18 cellular contexts compared by ENCODE assay signal in genomic region chrX:77448170-77448569, GRCh38. TPM values are rescaled to one million over a fixed set of nuclear protein-coding genes. Genes with fewer than 3 reads are reported as not detected.
A peak's percentile ranks its signal among the peaks of the same experiment; 100 is the strongest.
DNase-seq lines count a peak whose midpoint lies in the region; ATAC-seq and TF ChIP-seq lines count a peak whose summit lies in the region.
"Had no signal": no experiment of that assay in that cellular context is flagged by ENCODE, and none has a peak within 500 bp of the region (broad histone marks: within the 10 kb centered on the region; RNA-seq: fewer than 3 reads in every experiment).

No MANE protein-coding gene starts in this region.

- peaks cover 3% of the 10 kb centered on the region for H3K4me1 ChIP-seq in iPS DF 6.9 (ENCODE audit: control insufficient read depth, insufficient read depth, low read length)
- H3K4me1 ChIP-seq in trophoblast cell (ENCODE audit: control insufficient read depth in 1 of 2, insufficient read depth in 2 of 2, low read length in 2 of 2): peaks cover 8 to 9% of the 10 kb centered on the region in 2 experiments
- H3K4me1 ChIP-seq in SJCRH30: peaks cover 12% of the 10 kb centered on the region

- no peak overlapping the region for H2AK5ac ChIP-seq in trophoblast cell (ENCODE audit: low read length)

- H3K79me2 ChIP-seq in trophoblast cell (ENCODE audit: control insufficient read depth, insufficient read depth, low read length, poor library complexity): no peaks in the 10 kb centered on the region

- H3K4me3 ChIP-seq in iPS DF 6.9 (ENCODE audit: low read length) (peak overlapping the region; percentile 61; the same call in 1 of the 2 replicates), trophoblast cell (ENCODE audit: low read depth, low read length) (no peak overlapping the region), SJCRH30 (no peak overlapping the region)

- no peak for TF ChIP-seq CTCF in GM20000 (IDR thresholded peaks at IDR 0.05; ENCODE audit: extremely low read depth, missing control alignments)

- no peak overlapping the region for H3K27ac Mint-ChIP-seq in T-cell
- H3K27ac Mint-ChIP-seq in stimulated activated naive B cell treated with anti-CD40 and anti-IgM and Interleukin-4, amounts not matched to agents 10 μg/mL and 1 μg/mL and 100 μg/mL, for 72 hours: no peak overlapping the region
- H3K27ac Mint-ChIP-seq: activated CD8-positive, alpha-beta T cell treated with anti-CD3 and anti-CD28 coated beads, Interleukin-2, amount 10 ng/mL, durations not matched to agents 7 days and 5 days; activated naive CD8-positive, alpha-beta T cell treated with anti-CD3 and anti-CD28 coated beads for 36 hours; activated T-cell treated with anti-CD3 and anti-CD28 coated beads, Interleukin-2, amount 50 U/mL, for 72 hours had no signal

- no peak overlapping the region for H3K4me2 ChIP-seq in trophoblast cell (ENCODE audit: low read length)

- H3K27ac ChIP-seq in iPS DF 6.9 (ENCODE audit: low read length) (no peak overlapping the region), trophoblast cell (ENCODE audit: low read depth, low read length) (no peak overlapping the region), SJCRH30 (no peak overlapping the region)
- H3K27ac ChIP-seq: esophagus squamous epithelium had no signal

- ATAC-seq in T-cell (replicated peaks in 1 of 4): no peak
- no peak for ATAC-seq in stimulated activated naive B cell treated with anti-CD40 and anti-IgM and Interleukin-4, amounts not matched to agents 10 μg/mL and 1 μg/mL and 100 μg/mL, for 72 hours (replicated peaks)

- H4K12ac ChIP-seq in trophoblast cell (ENCODE audit: low read depth, low read length): peak overlapping the region; percentile 43

- H3K79me1 ChIP-seq in trophoblast cell (ENCODE audit: low read length): no peaks in the 10 kb centered on the region

- no peak overlapping the region for H3K14ac ChIP-seq in trophoblast cell (ENCODE audit: low read length)

- POLR2A ChIA-PET in T-cell (lab: Charles Lee): no interaction called here

- H3K27me3 ChIP-seq in iPS DF 6.9 (ENCODE audit: control insufficient read depth, insufficient read depth, low read length): no peaks in the 10 kb centered on the region; the same call in 1 of the 2 replicates
- H3K27me3 ChIP-seq in trophoblast cell (ENCODE audit: insufficient read depth, low read length): peaks cover 24% of the 10 kb centered on the region
- no peaks in the 10 kb centered on the region for H3K27me3 ChIP-seq in SJCRH30

- no peak overlapping the region for H3K18ac ChIP-seq in trophoblast cell (ENCODE audit: low read length)

- H4K8ac ChIP-seq in trophoblast cell (ENCODE audit: low read depth, low read length): no peak overlapping the region

- CTCF ChIA-PET in T-cell (lab: Charles Lee): no interaction called here

- H3K36me3 ChIP-seq in iPS DF 6.9 (ENCODE audit: control insufficient read depth, insufficient read depth, low read length) (no peaks in the 10 kb centered on the region), trophoblast cell (ENCODE audit: control insufficient read depth in 1 of 2, insufficient read depth in 2 of 2, low read length in 2 of 2) (no peaks in the 10 kb centered on the region), SJCRH30 (no peaks in the 10 kb centered on the region)
- H3K36me3 ChIP-seq: esophagus squamous epithelium had no signal

- no peak overlapping the region for H3K23ac ChIP-seq in trophoblast cell (ENCODE audit: low read length)

- no CpG with 5 or more reads among the region's 21 CpGs for WGBS in iPS DF 6.9 (ENCODE audit: insufficient coverage, insufficient read length)
- WGBS in trophoblast cell (ENCODE audit: extremely low coverage, insufficient coverage, insufficient read length): no CpG with 5 or more reads among the region's 21 CpGs

- no peaks in the 10 kb centered on the region for H3K9me3 ChIP-seq in iPS DF 6.9 (ENCODE audit: control insufficient read depth, insufficient read depth, low read length)
- no peaks in the 10 kb centered on the region for H3K9me3 ChIP-seq in trophoblast cell (ENCODE audit: insufficient read depth, low read depth, low read length)
- no peaks in the 10 kb centered on the region for H3K9me3 ChIP-seq in SJCRH30 (replicated peaks)
- H3K9me3 ChIP-seq: esophagus squamous epithelium had no signal

- no peak overlapping the region for H2BK5ac ChIP-seq in trophoblast cell (ENCODE audit: low read depth, low read length, poor library complexity)

- peak overlapping the region in 2 of 3 donors; percentile 36 to 57 for H3K4me3 Mint-ChIP-seq in T-cell
- H3K4me3 Mint-ChIP-seq in stimulated activated naive B cell treated with anti-CD40 and anti-IgM and Interleukin-4, amounts not matched to agents 10 μg/mL and 1 μg/mL and 100 μg/mL, for 72 hours: peak overlapping the region in 1 of 2 donors; percentile 62
- H3K4me3 Mint-ChIP-seq: activated naive CD8-positive, alpha-beta T cell treated with anti-CD3 and anti-CD28 coated beads for 36 hours had no signal

- H3K4me1 Mint-ChIP-seq in T-cell: peaks cover 12 to 19% (median 14%) of the 10 kb centered on the region in 3 donors
- peaks cover 4 to 17% of the 10 kb centered on the region in 2 donors for H3K4me1 Mint-ChIP-seq in stimulated activated naive B cell treated with anti-CD40 and anti-IgM and Interleukin-4, amounts not matched to agents 10 μg/mL and 1 μg/mL and 100 μg/mL, for 72 hours

- no peak overlapping the region for H3K9ac ChIP-seq in trophoblast cell (ENCODE audit: low read length)

- no peak overlapping the region for H2AFZ ChIP-seq in trophoblast cell (ENCODE audit: insufficient read depth, low read length, poor library complexity)

- DNase-seq in GM20000 (ENCODE audit: low spot score) (peak; percentile 8), T-cell (no peak), iPS DF 6.9 (ENCODE audit: low read depth, low spot score) (no peak), trophoblast cell (no peak), NCI-H2029 treated with DMSO at 0.1 percent for 48 hours (lab: John Stamatoyannopoulos, UW) (no peak), HK-2 (ENCODE audit: unreplicated experiment) (no peak), SJCRH30 (no peak)
- DNase-seq in stimulated activated naive B cell treated with anti-CD40 and anti-IgM and Interleukin-4, amounts not matched to agents 10 μg/mL and 1 μg/mL and 100 μg/mL, for 72 hours: no peak
- DNase-seq: activated CD8-positive, alpha-beta T cell treated with anti-CD3 and anti-CD28 coated beads, Interleukin-2, amount 10 ng/mL, durations not matched to agents 7 days and 5 days; AML-193; DMS153; esophagus squamous epithelium; NCI-H187 treated with DMSO at 0.1 percent for 48 hours; nucleus accumbens had no signal

- peaks cover 27 to 37% of the 10 kb centered on the region in 2 donors for H3K27me3 Mint-ChIP-seq in T-cell
- H3K27me3 Mint-ChIP-seq in stimulated activated naive B cell treated with anti-CD40 and anti-IgM and Interleukin-4, amounts not matched to agents 10 μg/mL and 1 μg/mL and 100 μg/mL, for 72 hours: peaks cover 29 to 36% of the 10 kb centered on the region in 2 donors

- H2BK12ac ChIP-seq in trophoblast cell (ENCODE audit: low read length): no peak overlapping the region

- H2BK120ac ChIP-seq in trophoblast cell (ENCODE audit: insufficient read depth, low read length, poor library complexity): no peak overlapping the region

- no peaks in the 10 kb centered on the region for H3K9me3 Mint-ChIP-seq in T-cell
- H3K9me3 Mint-ChIP-seq in stimulated activated naive B cell treated with anti-CD40 and anti-IgM and Interleukin-4, amounts not matched to agents 10 μg/mL and 1 μg/mL and 100 μg/mL, for 72 hours: no peaks in the 10 kb centered on the region
- H3K9me3 Mint-ChIP-seq: activated naive CD8-positive, alpha-beta T cell treated with anti-CD3 and anti-CD28 coated beads for 36 hours; activated T-cell treated with anti-CD3 and anti-CD28 coated beads, Interleukin-2, amount 50 U/mL, for 72 hours had no signal

- H3K4ac ChIP-seq in trophoblast cell (ENCODE audit: low read depth, low read length): no peak overlapping the region

- H3K36me3 Mint-ChIP-seq in T-cell: no peaks in the 10 kb centered on the region
- no peaks in the 10 kb centered on the region for H3K36me3 Mint-ChIP-seq in stimulated activated naive B cell treated with anti-CD40 and anti-IgM and Interleukin-4, amounts not matched to agents 10 μg/mL and 1 μg/mL and 100 μg/mL, for 72 hours
- H3K36me3 Mint-ChIP-seq: activated naive CD8-positive, alpha-beta T cell treated with anti-CD3 and anti-CD28 coated beads for 36 hours had no signal

- H4K91ac ChIP-seq in trophoblast cell (ENCODE audit: low read depth, low read length): no peak overlapping the region

RNA-seq across cellular contexts. Expression of gene FGF16, which starts 1.0 kb away (rescaled TPM):
- not detected for total RNA-seq in T-cell
- polyA plus RNA-seq in trophoblast cell (2013): 0.04 TPM in 1 of 2 replicates, not detected in the other
- total RNA-seq in SJCRH30 (2014; rRNA removed; shearing (Covaris generic)): not detected in 2 replicates
- total RNA-seq: activated CD8-positive, alpha-beta T cell treated with anti-CD3 and anti-CD28 coated beads, Interleukin-2, amount 10 ng/mL, durations not matched to agents 7 days and 5 days; activated T-cell treated with anti-CD3 and anti-CD28 coated beads, Interleukin-2, amount 50 U/mL, for 72 hours; esophagus squamous epithelium; NCI-H460 had no signal
- polyA plus RNA-seq: keratinocyte had no signal
